8 cellular contexts compared by ENCODE assay signal in genomic region chr3:178434206-178434805, GRCh38.
DNase-seq lines count a peak whose midpoint lies in the region; ATAC-seq and TF ChIP-seq lines count a peak whose summit lies in the region.

No MANE protein-coding gene starts in this region.

- H3K79me2 ChIP-seq in HCT116 (ENCODE audit: insufficient read depth, low read length) (no peaks in the 10 kb centered on the region), OCI-LY7 (ENCODE audit: insufficient read depth, low read depth, low read length) (no peaks in the 10 kb centered on the region)

- no peak overlapping the region for H3K27ac ChIP-seq in HCT116 (ENCODE audit: low read depth, low read length)
- no peak overlapping the region for H3K27ac ChIP-seq in OCI-LY7 (ENCODE audit: low read depth, low read length, poor library complexity, severe bottlenecking)

- DNase-seq in AG10803 (ENCODE audit: low read depth) = no peak
- DNase-seq in HCT116 (ENCODE audit: low read depth, low spot score) = no peak
- DNase-seq in OCI-LY7 (ENCODE audit: low spot score) = no peak
- peak in 1 of 2 donors; percentile 39 for DNase-seq in foreskin fibroblast
- DNase-seq in activated T-cell treated with anti-CD3 and anti-CD28 coated beads, Interleukin-2, amount 50 U/mL, for 72 hours = no peak
- no peak for DNase-seq in nucleus accumbens (lab: John Stamatoyannopoulos, UW)

- BruUV-seq in HCT116 (replicated peaks; lab: Mats Ljungman, UMichigan) = no TSS peak
- no TSS peak for BruUV-seq in OCI-LY7 (replicated peaks; lab: Mats Ljungman, UMichigan)

- no peak overlapping the region for H3K4me3 ChIP-seq in AG10803 (ENCODE audit: low read length)
- no peak overlapping the region for H3K4me3 ChIP-seq in HCT116 (replicated peaks in 1 of 2; ENCODE audit: low read depth in 1 of 2, low read length in 2 of 2)
- no peak overlapping the region for H3K4me3 ChIP-seq in OCI-LY7 (ENCODE audit: low read depth, low read length, poor library complexity, severe bottlenecking)
- no peak overlapping the region for H3K4me3 ChIP-seq in foreskin fibroblast (ENCODE audit: low read depth in 1 of 2, low read length in 2 of 2)

- CTCF ChIA-PET in HCT116 (lab: Charles Lee) (interaction anchor here (1.0 to 3.3 kb wide), 7 partner anchors 9 to 887 kb away, joined by 3 to 34 read pairs (median 3); no protein-coding TSS in a partner anchor), OCI-LY7 (lab: Charles Lee; ENCODE audit: unreplicated experiment) (no interaction called here)

- H3K9me2 ChIP-seq in HCT116 (ENCODE audit: insufficient read depth) = no peaks in the 10 kb centered on the region
- no peaks in the 10 kb centered on the region for H3K9me2 ChIP-seq in OCI-LY7 (ENCODE audit: insufficient read depth, low read length)

- H3K27ac Mint-ChIP-seq in activated T-cell treated with anti-CD3 and anti-CD28 coated beads, Interleukin-2, amount 50 U/mL, for 72 hours = no peak overlapping the region

- H3K9me3 ChIP-seq in HCT116 (ENCODE audit: control insufficient read depth in 1 of 2, insufficient read depth in 1 of 2, low read depth in 1 of 2, low read length in 2 of 2) (no peaks in the 10 kb centered on the region), OCI-LY7 (ENCODE audit: low read length) (no peaks in the 10 kb centered on the region)

- no peaks in the 10 kb centered on the region for H3K9me3 Mint-ChIP-seq in activated T-cell treated with anti-CD3 and anti-CD28 coated beads, Interleukin-2, amount 50 U/mL, for 72 hours

- H4K20me1 ChIP-seq in HCT116 (ENCODE audit: insufficient read depth) (no peaks in the 10 kb centered on the region), OCI-LY7 (ENCODE audit: insufficient read depth, low read length) (no peaks in the 10 kb centered on the region)

- intact Hi-C loops in HCT116 (cut with micrococcal nuclease) = loop anchor here (2.0 kb wide), 1 partner anchor 882 kb away; no protein-coding TSS in a partner anchor
- intact Hi-C loops in OCI-LY7 (cut with micrococcal nuclease; ENCODE audit: unreplicated experiment) = no loop called here

- no peak overlapping the region for H3K4me3 Mint-ChIP-seq in activated T-cell treated with anti-CD3 and anti-CD28 coated beads, Interleukin-2, amount 50 U/mL, for 72 hours

- POLR2A ChIA-PET in HCT116 (lab: Charles Lee) = no interaction called here
- POLR2A ChIA-PET in OCI-LY7 (lab: Charles Lee) = interaction anchor here (0.5 kb wide), 1 partner anchor 13 kb away, joined by 3 read pairs; no protein-coding TSS in a partner anchor

- no peaks in the 10 kb centered on the region for H3K36me3 Mint-ChIP-seq in activated T-cell treated with anti-CD3 and anti-CD28 coated beads, Interleukin-2, amount 50 U/mL, for 72 hours (ENCODE audit: insufficient read depth in 2 of 2)

- peak; percentile 43 for TF ChIP-seq CTCF in AG10803 (conservative IDR thresholded peaks at IDR 0.05; ENCODE audit: low read length)
- peak; percentile 8 to 32 (median 17); a peak in 2 of 6 replicates for TF ChIP-seq CTCF in HCT116 (IDR thresholded peaks at IDR 0.05 in 2 of 3, conservative IDR thresholded peaks at IDR 0.05 in 1 of 3; ENCODE audit: borderline replicate concordance in 1 of 3, insufficient read depth in 1 of 3, low read depth in 2 of 3, low read length in 2 of 3)
- peak; percentile 38; the same call in 1 of the 2 replicates for TF ChIP-seq CTCF in OCI-LY7 (conservative IDR thresholded peaks at IDR 0.05; ENCODE audit: low read length)
- TF ChIP-seq CTCF in foreskin fibroblast (IDR thresholded peaks at IDR 0.05; ENCODE audit: low read depth, low read length) = peak; percentile 27

- H3K36me3 ChIP-seq in HCT116 (ENCODE audit: control insufficient read depth in 1 of 2, insufficient read depth in 2 of 2, low read length in 2 of 2) = no peaks in the 10 kb centered on the region
- H3K36me3 ChIP-seq in OCI-LY7 (ENCODE audit: insufficient read depth, low read length) = no peaks in the 10 kb centered on the region

- H3K4me1 ChIP-seq in HCT116 (ENCODE audit: control insufficient read depth in 1 of 2, insufficient read depth in 2 of 2, low read length in 2 of 2) (peaks cover 0 to under 1% of the 10 kb centered on the region in 2 experiments; a peak in 1 of 4 replicates), OCI-LY7 (ENCODE audit: insufficient read depth, low read length, poor library complexity, severe bottlenecking) (no peaks in the 10 kb centered on the region)

- no peak overlapping the region for H3K9ac ChIP-seq in HCT116 (ENCODE audit: low read length)

- no peak overlapping the region for H3K4me2 ChIP-seq in HCT116 (ENCODE audit: low read length)
- H3K4me2 ChIP-seq in OCI-LY7 (ENCODE audit: low read length) = no peak overlapping the region

- RAD21 ChIA-PET in HCT116 (lab: Charles Lee; ENCODE audit: low non-redundant PET in 1 of 2, low total read pairs in 2 of 2, uncharacterized antibody in 2 of 2, unreplicated experiment in 2 of 2) = no interaction called here

- no peaks in the 10 kb centered on the region for H3K4me1 Mint-ChIP-seq in activated T-cell treated with anti-CD3 and anti-CD28 coated beads, Interleukin-2, amount 50 U/mL, for 72 hours (ENCODE audit: low read depth)

- H3K27me3 ChIP-seq in HCT116 (ENCODE audit: insufficient read depth, low read length) = no peaks in the 10 kb centered on the region

- TF ChIP-seq POLR2A in HCT116 (IDR thresholded peaks at IDR 0.05; ENCODE audit: borderline replicate concordance, extremely low read depth, insufficient read depth, insufficient read length) = no peak

- ATAC-seq in HCT116 (no peak; the same call in 1 of the 2 replicates), HG02970 (IDR thresholded peaks at IDR 0.05; ENCODE audit: low FRiP score, unreplicated experiment) (no peak), HG03354 (IDR thresholded peaks at IDR 0.05; ENCODE audit: poor library complexity, severe bottlenecking, unreplicated experiment) (no peak)
- no peak for ATAC-seq in activated T-cell treated with anti-CD3 and anti-CD28 coated beads, Interleukin-2, amount 50 U/mL, for 72 hours (replicated peaks in 1 of 2)

- H3K27me3 Mint-ChIP-seq in activated T-cell treated with anti-CD3 and anti-CD28 coated beads, Interleukin-2, amount 50 U/mL, for 72 hours (ENCODE audit: low read depth) = no peaks in the 10 kb centered on the region

- H2AFZ ChIP-seq in HCT116 (ENCODE audit: low read depth, low read length, poor library complexity, severe bottlenecking) (no peak overlapping the region), OCI-LY7 (ENCODE audit: low read length) (no peak overlapping the region)

- TF ChIP-seq RAD21 in HCT116 (IDR thresholded peaks at IDR 0.05; ENCODE audit: low read depth) = peak; percentile 51

TF ChIP-seq in HCT116, 20 proteins besides CTCF, POLR2A, EP300 and RAD21:
- TF ChIP-seq YY1 (IDR thresholded peaks at IDR 0.05; ENCODE audit: extremely low read depth, insufficient replicate concordance, low read depth, low read length) (no peak), ZNF274 (IDR thresholded peaks at IDR 0.05; ENCODE audit: low read depth, low read length) (no peak), ELF1 (IDR thresholded peaks at IDR 0.05; ENCODE audit: borderline replicate concordance, low read depth) (no peak), EZH2phosphoT487 (IDR thresholded peaks at IDR 0.05; ENCODE audit: borderline replicate concordance) (no peak), FOSL1 (IDR thresholded peaks at IDR 0.05; ENCODE audit: low read depth) (no peak), ZFX (IDR thresholded peaks at IDR 0.05) (no peak), ZBTB33 (IDR thresholded peaks at IDR 0.05; ENCODE audit: extremely low read depth, insufficient replicate concordance, low read length) (no peak), SP1 (IDR thresholded peaks at IDR 0.05; ENCODE audit: low read depth) (no peak)
- TF ChIP-seq, protein P1, sequence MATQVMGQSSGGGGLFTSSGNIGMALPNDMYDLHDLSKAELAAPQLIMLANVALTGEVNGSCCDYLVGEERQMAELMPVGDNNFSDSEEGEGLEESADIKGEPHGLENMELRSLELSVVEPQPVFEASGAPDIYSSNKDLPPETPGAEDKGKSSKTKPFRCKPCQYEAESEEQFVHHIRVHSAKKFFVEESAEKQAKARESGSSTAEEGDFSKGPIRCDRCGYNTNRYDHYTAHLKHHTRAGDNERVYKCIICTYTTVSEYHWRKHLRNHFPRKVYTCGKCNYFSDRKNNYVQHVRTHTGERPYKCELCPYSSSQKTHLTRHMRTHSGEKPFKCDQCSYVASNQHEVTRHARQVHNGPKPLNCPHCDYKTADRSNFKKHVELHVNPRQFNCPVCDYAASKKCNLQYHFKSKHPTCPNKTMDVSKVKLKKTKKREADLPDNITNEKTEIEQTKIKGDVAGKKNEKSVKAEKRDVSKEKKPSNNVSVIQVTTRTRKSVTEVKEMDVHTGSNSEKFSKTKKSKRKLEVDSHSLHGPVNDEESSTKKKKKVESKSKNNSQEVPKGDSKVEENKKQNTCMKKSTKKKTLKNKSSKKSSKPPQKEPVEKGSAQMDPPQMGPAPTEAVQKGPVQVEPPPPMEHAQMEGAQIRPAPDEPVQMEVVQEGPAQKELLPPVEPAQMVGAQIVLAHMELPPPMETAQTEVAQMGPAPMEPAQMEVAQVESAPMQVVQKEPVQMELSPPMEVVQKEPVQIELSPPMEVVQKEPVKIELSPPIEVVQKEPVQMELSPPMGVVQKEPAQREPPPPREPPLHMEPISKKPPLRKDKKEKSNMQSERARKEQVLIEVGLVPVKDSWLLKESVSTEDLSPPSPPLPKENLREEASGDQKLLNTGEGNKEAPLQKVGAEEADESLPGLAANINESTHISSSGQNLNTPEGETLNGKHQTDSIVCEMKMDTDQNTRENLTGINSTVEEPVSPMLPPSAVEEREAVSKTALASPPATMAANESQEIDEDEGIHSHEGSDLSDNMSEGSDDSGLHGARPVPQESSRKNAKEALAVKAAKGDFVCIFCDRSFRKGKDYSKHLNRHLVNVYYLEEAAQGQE (IDR thresholded peaks at IDR 0.05; ENCODE audit: low read depth) = no peak
- TF ChIP-seq, protein P2, sequence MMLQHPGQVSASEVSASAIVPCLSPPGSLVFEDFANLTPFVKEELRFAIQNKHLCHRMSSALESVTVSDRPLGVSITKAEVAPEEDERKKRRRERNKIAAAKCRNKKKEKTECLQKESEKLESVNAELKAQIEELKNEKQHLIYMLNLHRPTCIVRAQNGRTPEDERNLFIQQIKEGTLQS (IDR thresholded peaks at IDR 0.05) = no peak
